8 cellular contexts compared by ENCODE assay signal in the genomic region with DNA sequence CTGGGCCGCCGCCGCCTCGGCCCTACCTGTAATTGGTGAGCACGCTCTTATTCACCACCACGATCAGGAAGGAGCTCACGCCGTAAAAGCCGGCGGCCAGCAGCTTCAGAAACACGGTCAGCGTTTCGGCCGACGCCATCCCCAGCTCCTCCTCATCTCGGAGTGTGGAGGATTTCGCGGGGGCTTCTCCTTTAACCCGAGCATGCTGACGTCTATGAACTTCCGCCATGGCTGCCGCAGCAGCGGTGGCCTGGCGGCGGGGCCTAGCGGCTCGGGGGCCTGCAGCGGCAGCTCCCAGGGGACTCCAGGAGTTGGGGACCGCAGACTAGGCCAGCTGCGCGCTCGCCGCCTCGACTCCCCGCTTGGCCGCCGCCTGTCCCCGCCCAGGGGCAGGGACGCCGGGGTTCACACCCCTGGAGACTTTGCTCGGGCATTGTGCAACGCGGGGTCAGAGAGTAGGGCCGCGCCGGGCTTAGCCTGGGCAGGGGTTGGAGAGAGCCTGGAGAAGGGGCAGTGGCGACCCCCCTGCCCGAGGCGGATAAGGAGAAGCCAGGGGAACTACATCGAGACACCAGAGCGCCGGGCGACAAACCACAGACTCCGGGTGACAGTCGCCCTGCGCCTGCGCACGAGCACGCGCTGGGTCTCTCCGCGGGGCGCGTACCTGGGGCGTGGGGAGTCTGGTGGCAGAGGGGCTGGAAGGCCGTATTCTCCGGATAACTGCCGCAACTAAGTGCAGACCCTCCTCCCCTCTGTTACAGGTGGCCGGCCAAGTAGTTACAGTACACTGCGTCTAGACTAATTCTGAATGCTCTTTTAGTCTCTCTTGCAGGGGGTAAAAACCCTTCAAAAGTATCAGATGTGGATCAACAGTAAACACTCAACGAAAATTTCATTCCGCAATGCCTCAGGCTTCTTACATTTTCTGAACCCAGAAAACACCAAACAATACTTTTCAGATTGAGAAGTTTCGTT. TPM values are rescaled to one million over a fixed set of nuclear protein-coding genes. Genes with fewer than 3 reads are reported as not detected.
DNase-seq lines count a peak whose midpoint lies in the region; ATAC-seq lines count a peak whose summit lies in the region.

A gene (minus strand): TSS at position 364 of the 975 bp plus-strand sequence. CDS start 135 bp downstream, at position 229.

- POLR2A ChIA-PET in CD4-positive, alpha-beta memory T cell (lab: Charles Lee; ENCODE audit: partially characterized antibody): interaction anchor here (0.6 to 2.9 kb wide), 23 partner anchors 9 to 631 kb away, joined by 3 to 22 read pairs (median 4); a partner anchor contains a TSS
- POLR2A ChIA-PET in activated CD8-positive, alpha-beta T cell treated with anti-CD3 and anti-CD28 coated beads, Interleukin-2, amount 10 ng/mL, durations not matched to agents 7 days and 5 days (lab: Charles Lee): interaction anchor here (0.8 to 1.8 kb wide), 12 partner anchors 22 to 632 kb away, joined by 3 to 11 read pairs (median 4); a partner anchor contains a TSS

- CTCF ChIA-PET in CD4-positive, alpha-beta memory T cell (lab: Charles Lee; ENCODE audit: partially characterized antibody): interaction anchor here (0.7 to 1.6 kb wide), 5 partner anchors 17 to 96 kb away, joined by 3 to 6 read pairs (median 4); no protein-coding TSS in a partner anchor
- CTCF ChIA-PET in activated CD8-positive, alpha-beta T cell treated with anti-CD3 and anti-CD28 coated beads, Interleukin-2, amount 10 ng/mL, durations not matched to agents 7 days and 5 days (lab: Charles Lee): interaction anchor here (0.9 to 2.4 kb wide), 10 partner anchors 58 to 207 kb away, joined by 3 to 10 read pairs (median 6); a partner anchor contains a TSS

- intact Hi-C loops in CD4-positive, alpha-beta memory T cell (cut with micrococcal nuclease): loop anchor here (1.0 to 5.0 kb wide), 7 partner anchors 57 to 1633 kb away; a partner anchor contains a TSS

- 2% methylated on average over 72 to 73 of the region's 73 CpGs for WGBS in ectodermal cell, 2 experiments

- H3K27ac ChIP-seq in CD4-positive, alpha-beta memory T cell (ENCODE audit: low read depth, low read length): peak within 1 kb of the TSS; percentile 91
- peak within 1 kb of the TSS; percentile 90 for H3K27ac ChIP-seq in ectodermal cell (ENCODE audit: insufficient read depth, low read depth, low read length, poor library complexity, severe bottlenecking)

- peak within 1 kb of the TSS; percentile 93 to 96 (median 95) for H3K4me3 Mint-ChIP-seq in CD4-positive, alpha-beta memory T cell
- H3K4me3 Mint-ChIP-seq in activated CD8-positive, alpha-beta T cell treated with anti-CD3 and anti-CD28 coated beads, Interleukin-2, amount 10 ng/mL, durations not matched to agents 7 days and 5 days: peak within 1 kb of the TSS; percentile 77

- peak within 1 kb of the TSS; percentile 66 to 98 (median 97) for H3K27ac Mint-ChIP-seq in CD4-positive, alpha-beta memory T cell
- peak within 1 kb of the TSS; percentile 91 for H3K27ac Mint-ChIP-seq in activated CD8-positive, alpha-beta T cell treated with anti-CD3 and anti-CD28 coated beads, Interleukin-2, amount 10 ng/mL, durations not matched to agents 7 days and 5 days

- no peaks in the 10 kb centered on the region for H3K9me3 Mint-ChIP-seq in CD4-positive, alpha-beta memory T cell
- H3K9me3 Mint-ChIP-seq in activated CD8-positive, alpha-beta T cell treated with anti-CD3 and anti-CD28 coated beads, Interleukin-2, amount 10 ng/mL, durations not matched to agents 7 days and 5 days (ENCODE audit: insufficient read depth): no peaks in the 10 kb centered on the region

- H3K4me1 Mint-ChIP-seq in CD4-positive, alpha-beta memory T cell: peaks cover 21 to 38% (median 28%) of the 10 kb centered on the region in 4 donors
- H3K4me1 Mint-ChIP-seq in activated CD8-positive, alpha-beta T cell treated with anti-CD3 and anti-CD28 coated beads, Interleukin-2, amount 10 ng/mL, durations not matched to agents 7 days and 5 days (ENCODE audit: low read depth): peaks cover 20% of the 10 kb centered on the region

- peak; percentile 68 to 82 (median 77) for DNase-seq in CD4-positive, alpha-beta memory T cell
- DNase-seq in NCI-H82 treated with DMSO at 0.1 percent for 48 hours (lab: John Stamatoyannopoulos, UW; ENCODE audit: unreplicated experiment) (peak; percentile 78), medulla oblongata (ENCODE audit: extremely low spot score) (peak; percentile 87)
- peak; percentile 79 for DNase-seq in activated CD8-positive, alpha-beta T cell treated with anti-CD3 and anti-CD28 coated beads, Interleukin-2, amount 10 ng/mL, durations not matched to agents 7 days and 5 days
- DNase-seq in stimulated activated CD8-positive, alpha-beta memory T cell treated with anti-CD3 and anti-CD28 coated beads, Interleukin-12 subunit alpha, Interleukin-12 subunit beta, amount 100 ng/mL, for 24 hours (ENCODE audit: extremely low read depth): peak; percentile 54

- peak within 1 kb of the TSS; percentile 73 to 88 for H3K4me3 ChIP-seq in CD4-positive, alpha-beta memory T cell (ENCODE audit: low read length in 2 of 2)
- H3K4me3 ChIP-seq in ectodermal cell (ENCODE audit: insufficient read depth, low read depth, low read length): peak within 1 kb of the TSS; percentile 88

- no peaks in the 10 kb centered on the region for H3K9me3 ChIP-seq in CD4-positive, alpha-beta memory T cell (ENCODE audit: control insufficient read depth in 1 of 2, low read length in 2 of 2)
- H3K9me3 ChIP-seq in ectodermal cell (ENCODE audit: control insufficient read depth, low read length): no peaks in the 10 kb centered on the region

- H3K36me3 ChIP-seq in CD4-positive, alpha-beta memory T cell (ENCODE audit: insufficient read depth, low read length): peaks cover 2% of the 10 kb centered on the region
- H3K36me3 ChIP-seq in ectodermal cell (ENCODE audit: control insufficient read depth, insufficient read depth, low read length): peaks cover 2% of the 10 kb centered on the region

- H3K27me3 ChIP-seq in CD4-positive, alpha-beta memory T cell (ENCODE audit: insufficient read depth, low read length): no peaks in the 10 kb centered on the region
- H3K27me3 ChIP-seq in ectodermal cell (ENCODE audit: control insufficient read depth, insufficient read depth, low read length, poor library complexity, severe bottlenecking): no peaks in the 10 kb centered on the region

- H3K27me3 Mint-ChIP-seq in CD4-positive, alpha-beta memory T cell: no peaks in the 10 kb centered on the region
- peaks cover 10% of the 10 kb centered on the region for H3K27me3 Mint-ChIP-seq in activated CD8-positive, alpha-beta T cell treated with anti-CD3 and anti-CD28 coated beads, Interleukin-2, amount 10 ng/mL, durations not matched to agents 7 days and 5 days (ENCODE audit: low read depth)

- H3K36me3 Mint-ChIP-seq in CD4-positive, alpha-beta memory T cell: peaks cover 7 to 27% of the 10 kb centered on the region in 2 donors
- H3K36me3 Mint-ChIP-seq in activated CD8-positive, alpha-beta T cell treated with anti-CD3 and anti-CD28 coated beads, Interleukin-2, amount 10 ng/mL, durations not matched to agents 7 days and 5 days (ENCODE audit: low read depth): peaks cover 16% of the 10 kb centered on the region

- peak; percentile 86 for ATAC-seq in GM19397 (IDR thresholded peaks at IDR 0.05; ENCODE audit: unreplicated experiment)
- ATAC-seq in HG03565 (IDR thresholded peaks at IDR 0.05; ENCODE audit: unreplicated experiment): peak; percentile 73
- ATAC-seq in activated CD8-positive, alpha-beta T cell treated with anti-CD3 and anti-CD28 coated beads, Interleukin-2, amount 10 ng/mL, durations not matched to agents 7 days and 5 days: peak; percentile 81

- H3K4me1 ChIP-seq in CD4-positive, alpha-beta memory T cell (ENCODE audit: insufficient read depth, low read length): peaks cover 25% of the 10 kb centered on the region
- H3K4me1 ChIP-seq in ectodermal cell (ENCODE audit: control insufficient read depth, insufficient read depth, low read length): peaks cover under 1% of the 10 kb centered on the region

RNA-seq across cellular contexts. Expression of the gene that starts here (rescaled TPM):
- total RNA-seq in CD4-positive, alpha-beta memory T cell: 10 to 100 TPM; 16.9 to 17.7 TPM
- 1 to 10 TPM; 2.1 to 3.5 TPM for polyA plus RNA-seq in CD4-positive, alpha-beta memory T cell
- 10 to 100 TPM; 11.2 to 11.4 TPM for total RNA-seq in activated CD8-positive, alpha-beta T cell treated with anti-CD3 and anti-CD28 coated beads, Interleukin-2, amount 10 ng/mL, durations not matched to agents 7 days and 5 days
- polyA plus RNA-seq in ectodermal cell (2013, experiment 1 of 4): 4.7 TPM
- polyA plus RNA-seq in ectodermal cell (2013, experiment 2 of 4): 5.2 TPM
- 4.0 TPM for polyA plus RNA-seq in ectodermal cell (2013, experiment 3 of 4)
- 4.9 TPM for polyA plus RNA-seq in ectodermal cell (2013, experiment 4 of 4)

Comparison
In these comparisons a context has a peak if more than half of its experiments do, and no peak if none do; other contexts are left out.
1. Peak in every context shown above with its lines: DNase-seq, ATAC-seq, H3K4me3 ChIP-seq and H3K27ac ChIP-seq.